Comparison of ENCODE assay signal across 10 cellular contexts in genomic region chr20:41140226-41141133, GRCh38. TPM values are rescaled to one million over a fixed set of nuclear protein-coding genes. Genes with fewer than 3 reads are reported as not detected.
DNase-seq lines count a peak whose midpoint lies in the region; ATAC-seq and TF ChIP-seq lines count a peak whose summit lies in the region.
"Had no signal": no experiment of that assay in that cellular context is flagged by ENCODE, and none has a peak within 500 bp of the region (broad histone marks: within the 10 kb centered on the region; RNA-seq: fewer than 3 reads in every experiment).

No MANE protein-coding gene starts in this region.

- TF ChIP-seq POLR2A in transverse colon (IDR thresholded peaks at IDR 0.05) = no peak

- H3K27me3 Mint-ChIP-seq in brain (no peaks in the 10 kb centered on the region), mesothelial cell of epicardium (ENCODE audit: low read depth) (no peaks in the 10 kb centered on the region)

- H3K36me3 Mint-ChIP-seq in brain (peaks cover 30% of the 10 kb centered on the region), mesothelial cell of epicardium (peaks cover 5% of the 10 kb centered on the region)

- H3K9me3 ChIP-seq in cardiac muscle cell (ENCODE audit: low read depth) (no peaks in the 10 kb centered on the region), transverse colon (no peaks in the 10 kb centered on the region)

- peak overlapping the region; percentile 83 to 96 (median 89) for H3K4me3 Mint-ChIP-seq in brain
- H3K4me3 Mint-ChIP-seq in mesothelial cell of epicardium = peak overlapping the region; percentile 92

- peak overlapping the region; percentile 70 to 97 (median 96) for H3K27ac Mint-ChIP-seq in brain
- H3K27ac Mint-ChIP-seq in mesothelial cell of epicardium = peak overlapping the region; percentile 51

- H3K27ac ChIP-seq in cardiac muscle cell (peak overlapping the region; percentile 12), transverse colon (peak overlapping the region; percentile 34 to 98 (median 50))
- H3K27ac ChIP-seq: VCaP had no signal

- TF ChIP-seq CTCF in cardiac muscle cell (IDR thresholded peaks at IDR 0.05; ENCODE audit: low read depth, low read length) (no peak), brain (conservative IDR thresholded peaks at IDR 0.05) (no peak), mesothelial cell of epicardium (IDR thresholded peaks at IDR 0.05; ENCODE audit: unreplicated experiment) (no peak), transverse colon (IDR thresholded peaks at IDR 0.05) (no peak)

- H3K4me3 ChIP-seq in cardiac muscle cell (no peak overlapping the region), transverse colon (no peak overlapping the region)

- H3K36me3 ChIP-seq in cardiac muscle cell = no peaks in the 10 kb centered on the region
- no peaks in the 10 kb centered on the region for H3K36me3 ChIP-seq in transverse colon

- peaks cover 84% of the 10 kb centered on the region for H3K4me1 Mint-ChIP-seq in brain
- peaks cover 52% of the 10 kb centered on the region for H3K4me1 Mint-ChIP-seq in mesothelial cell of epicardium

- 79 to 80% methylated on average over 2 to 10 of the region's 10 CpGs for WGBS in transverse colon (ENCODE audit: low coverage in 1 of 2), 2 donors

- intact Hi-C loops in Right ventricle myocardium superior (cut with DNase I) (no loop called here), transverse colon (cut with DNase I; ENCODE audit: low total_unique reads) (no loop called here)

- no peaks in the 10 kb centered on the region for H3K27me3 ChIP-seq in cardiac muscle cell
- H3K27me3 ChIP-seq in transverse colon = no peaks in the 10 kb centered on the region

- H3K4me1 ChIP-seq in cardiac muscle cell (ENCODE audit: low read depth) = peaks cover 44% of the 10 kb centered on the region
- H3K4me1 ChIP-seq in transverse colon = peaks cover 8 to 65% (median 28%) of the 10 kb centered on the region in 4 donors

- DNase-seq in cardiac muscle cell (ENCODE audit: low read depth in 1 of 2, low spot score in 1 of 2) (no peak), Right ventricle myocardium superior (no peak), mesothelial cell of epicardium (ENCODE audit: low spot score in 2 of 2, unreplicated experiment in 2 of 2) (no peak), transverse colon (peak; percentile 8), middle frontal gyrus (ENCODE audit: extremely low spot score, low spot score) (no peak), NCI-H345 treated with DMSO at 0.1 percent for 48 hours (lab: John Stamatoyannopoulos, UW; ENCODE audit: unreplicated experiment) (no peak)
- DNase-seq: effector CD8-positive, alpha-beta T cell had no signal

- in situ Hi-C loops in transverse colon (cut with MboI; ENCODE audit: low pct_ligation_motif_present in 1 of 4, low pct_unique_long_range_greater_than_20kb in 1 of 4, low sequenced_read_pairs in 3 of 4) = no loop called here

- TF ChIP-seq EP300 in transverse colon (IDR thresholded peaks at IDR 0.05; ENCODE audit: low read depth) = no peak

- ATAC-seq in Right ventricle myocardium superior (ENCODE audit: poor library complexity) (no peak), HG02852 (IDR thresholded peaks at IDR 0.05; ENCODE audit: unreplicated experiment) (no peak)

- no peaks in the 10 kb centered on the region for H3K9me3 Mint-ChIP-seq in brain
- no peaks in the 10 kb centered on the region for H3K9me3 Mint-ChIP-seq in mesothelial cell of epicardium

RNA-seq across cellular contexts. Expression of gene PLCG1, which starts 3.1 kb away (rescaled TPM):
- total RNA-seq in cardiac muscle cell = 67.4 and 87.6 TPM in 2 replicates
- polyA plus RNA-seq in cardiac muscle cell = 43.7 and 48.8 TPM in 2 replicates
- total RNA-seq in Right ventricle myocardium superior = 45.0 TPM
- 75.9 TPM for polyA plus RNA-seq in brain (ENCODE audit: insufficient read depth, low read depth, low replicate concordance)
- total RNA-seq in mesothelial cell of epicardium = 286 to 307 TPM (median 301 TPM) in 3 replicates
- 100 to 1,000 TPM in 3 of 4 donors, 10 to 100 TPM in 1; 82.7 to 377 (median 155) TPM for total RNA-seq in transverse colon
